In the genomic region with DNA sequence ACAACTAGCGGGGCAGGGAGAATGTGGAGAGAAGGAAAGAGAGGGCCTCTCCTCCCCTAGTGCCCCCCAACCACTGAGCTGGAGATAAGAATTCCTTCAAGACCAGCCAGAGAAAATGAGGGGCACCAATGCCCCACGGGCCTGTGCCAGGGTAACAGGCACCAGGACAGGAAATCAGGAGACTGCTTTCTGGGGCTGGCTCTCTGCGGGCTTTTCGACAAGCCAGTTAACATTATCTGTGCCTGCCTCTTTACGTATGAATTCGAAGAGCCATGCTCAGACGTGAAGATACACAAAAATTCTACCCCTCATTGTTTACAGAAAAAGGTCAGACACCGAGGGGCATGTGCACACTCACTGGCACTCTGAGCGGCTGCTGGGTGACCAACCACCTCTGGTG, we compare ENCODE assay signal across 9 cellular contexts. TPM values are rescaled to one million over a fixed set of nuclear protein-coding genes. Genes with fewer than 3 reads are reported as not detected.
DNase-seq lines count a peak whose midpoint lies in the region; ATAC-seq and TF ChIP-seq lines count a peak whose summit lies in the region.
"Had no signal": no experiment of that assay in that cellular context is flagged by ENCODE, and none has a peak within 500 bp of the region (broad histone marks: within the 10 kb centered on the region; RNA-seq: fewer than 3 reads in every experiment).

No MANE protein-coding gene starts in this region.

- peaks cover 95% of the 10 kb centered on the region for H3K79me2 ChIP-seq in osteoblast (ENCODE audit: insufficient read depth, low read length)

- H2AFZ ChIP-seq in osteoblast (ENCODE audit: low read length), result no peak overlapping the region

- DNase-seq in Peyer's patch (no peak), osteoblast (ENCODE audit: insufficient read length, low spot score, missing footprints) (no peak)
- DNase-seq in effector memory CD4-positive, alpha-beta T cell, result no peak
- no peak for DNase-seq in activated effector memory CD4-positive, alpha-beta T cell treated with Interleukin-2 at 50 U/mL for 16 hours
- no peak for DNase-seq in effector CD8-positive, alpha-beta T cell (lab: John Stamatoyannopoulos, UW)
- no peak for DNase-seq in stimulated activated CD4-positive, alpha-beta T cell treated with anti-CD3 and anti-CD28 coated beads, Interleukin-4, amount 100 ng/mL, for 4 hours

- no peak for TF ChIP-seq POLR2A in Peyer's patch (IDR thresholded peaks at IDR 0.05)

- H3K4me3 ChIP-seq in Peyer's patch, result no peak overlapping the region
- peak overlapping the region; percentile 1 for H3K4me3 ChIP-seq in effector memory CD4-positive, alpha-beta T cell (ENCODE audit: insufficient read depth, low read depth, low read length, poor library complexity, severe bottlenecking)
- no peak overlapping the region for H3K4me3 ChIP-seq in osteoblast (ENCODE audit: insufficient read depth, low read length)
- H3K4me3 ChIP-seq: MG63 had no signal

- H3K27ac ChIP-seq in C4-2B (peak overlapping the region; percentile 96), Peyer's patch (peak overlapping the region; percentile 86 to 95 (median 88)), osteoblast (ENCODE audit: low read depth, low read length) (peak overlapping the region; percentile 99)
- H3K27ac ChIP-seq in effector memory CD4-positive, alpha-beta T cell (ENCODE audit: insufficient read depth, low read length, poor library complexity, severe bottlenecking), result peak overlapping the region; percentile 79

- peaks cover 49% of the 10 kb centered on the region for H4K20me1 ChIP-seq in osteoblast (ENCODE audit: insufficient read depth, low read length)

- H3K9me3 ChIP-seq in Peyer's patch (no peaks in the 10 kb centered on the region), osteoblast (ENCODE audit: low read depth, low read length) (no peaks in the 10 kb centered on the region)
- H3K9me3 ChIP-seq in effector memory CD4-positive, alpha-beta T cell (ENCODE audit: control insufficient read depth, low read length), result no peaks in the 10 kb centered on the region
- H3K9me3 ChIP-seq: MG63 had no signal

- peak overlapping the region; percentile 30 for H3K4me2 ChIP-seq in osteoblast (ENCODE audit: insufficient read depth, low read length)

- H3K27me3 ChIP-seq in Peyer's patch, result no peaks in the 10 kb centered on the region
- no peaks in the 10 kb centered on the region for H3K27me3 ChIP-seq in effector memory CD4-positive, alpha-beta T cell (replicated peaks; ENCODE audit: control insufficient read depth, insufficient read depth, low read length, poor library complexity, severe bottlenecking)
- no peaks in the 10 kb centered on the region for H3K27me3 ChIP-seq in osteoblast (ENCODE audit: insufficient read depth, low read length)
- H3K27me3 ChIP-seq: MG63 had no signal

- peaks cover 0 to 78% (median 0%) of the 10 kb centered on the region in 3 donors for H3K36me3 ChIP-seq in Peyer's patch
- peaks cover 22% of the 10 kb centered on the region for H3K36me3 ChIP-seq in effector memory CD4-positive, alpha-beta T cell (ENCODE audit: control insufficient read depth, insufficient read depth, low read length)
- peaks cover 92% of the 10 kb centered on the region for H3K36me3 ChIP-seq in osteoblast (ENCODE audit: insufficient read depth, low read length)

- H3K4me1 ChIP-seq in Peyer's patch (peaks cover 2 to 86% (median 44%) of the 10 kb centered on the region in 4 donors), osteoblast (ENCODE audit: insufficient read depth, low read length) (peaks cover 97% of the 10 kb centered on the region)
- H3K4me1 ChIP-seq in effector memory CD4-positive, alpha-beta T cell (ENCODE audit: control insufficient read depth, insufficient read depth, low read length, poor library complexity, severe bottlenecking), result peaks cover 95% of the 10 kb centered on the region

- no peak for TF ChIP-seq CTCF in C4-2B (conservative IDR thresholded peaks at IDR 0.05)
- no peak for TF ChIP-seq CTCF in Peyer's patch (IDR thresholded peaks at IDR 0.05)
- TF ChIP-seq CTCF in osteoblast (IDR thresholded peaks at IDR 0.05; ENCODE audit: extremely low read depth, low read depth, low read length), result no peak

- ATAC-seq in GM18861 (IDR thresholded peaks at IDR 0.05; ENCODE audit: unreplicated experiment), result no peak

RNA-seq across cellular contexts. Expression of a gene that starts 52.1 kb away (rescaled TPM):
- total RNA-seq in Peyer's patch (100 to 1,000 TPM; 337 to 553 (median 433) TPM), osteoblast (796 and 964 TPM in 2 replicates)
